In the genomic region with DNA sequence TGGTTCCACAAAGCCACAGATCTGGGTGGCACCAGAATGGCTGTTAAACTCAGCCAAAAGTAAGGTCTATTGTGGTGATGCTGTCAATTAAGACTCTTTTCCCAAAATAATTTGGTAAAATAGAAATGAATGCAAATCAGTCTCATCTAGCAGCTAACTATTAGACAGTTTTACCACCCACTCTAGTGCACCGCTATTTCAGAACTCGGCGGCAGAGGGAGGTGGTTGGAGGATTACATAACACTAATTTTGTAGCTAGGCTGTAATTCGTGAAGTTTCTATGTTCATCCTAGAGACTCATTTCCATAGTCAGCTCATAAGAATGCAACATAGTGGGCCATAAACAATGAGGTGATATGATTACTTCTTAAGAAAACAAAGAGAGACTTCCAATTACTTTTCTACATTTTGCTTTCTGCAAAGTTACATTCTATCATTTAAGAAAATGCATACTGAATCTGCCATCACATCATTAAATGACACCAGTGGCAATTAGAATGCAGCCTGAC, we compare ENCODE assay signal across 19 cellular contexts.
DNase-seq lines count a peak whose midpoint lies in the region; ATAC-seq and TF ChIP-seq lines count a peak whose summit lies in the region.
"Had no signal": no experiment of that assay in that cellular context is flagged by ENCODE, and none has a peak within 500 bp of the region (broad histone marks: within the 10 kb centered on the region; RNA-seq: fewer than 3 reads in every experiment).

No MANE protein-coding gene starts in this region.

- H3K27me3 Mint-ChIP-seq in natural killer cell (ENCODE audit: low read depth in 2 of 2), result no peaks in the 10 kb centered on the region
- H3K27me3 Mint-ChIP-seq: IgD-negative memory B cell had no signal

- no peaks in the 10 kb centered on the region for H3K36me3 Mint-ChIP-seq in natural killer cell
- H3K36me3 Mint-ChIP-seq: CD8-positive, alpha-beta T cell; IgD-negative memory B cell had no signal

- H3K4me1 ChIP-seq in right atrium auricular region, result no peaks in the 10 kb centered on the region
- H3K4me1 ChIP-seq: A549, BLaER1, HAP-1 had no signal

- TF ChIP-seq CTCF in natural killer cell (IDR thresholded peaks at IDR 0.05) (no peak), right atrium auricular region (IDR thresholded peaks at IDR 0.05) (no peak)

- no peak overlapping the region for H3K4me3 Mint-ChIP-seq in natural killer cell
- H3K4me3 Mint-ChIP-seq: CD8-positive, alpha-beta T cell; IgD-negative memory B cell had no signal

- no peaks in the 10 kb centered on the region for H3K4me1 Mint-ChIP-seq in natural killer cell
- H3K4me1 Mint-ChIP-seq: IgD-negative memory B cell had no signal

- peak overlapping the region; percentile 56 for H3K27ac ChIP-seq in angular gyrus (ENCODE audit: low read depth, low read length)
- H3K27ac ChIP-seq in temporal lobe (ENCODE audit: low read depth, low read length), result peak overlapping the region; percentile 54
- H3K27ac ChIP-seq in right atrium auricular region, result no peak overlapping the region
- H3K27ac ChIP-seq: 22Rv1, A549, BLaER1, HL-60 had no signal

- H3K27me3 ChIP-seq in right atrium auricular region, result no peaks in the 10 kb centered on the region
- H3K27me3 ChIP-seq: BLaER1 had no signal

- ATAC-seq in natural killer cell (no peak), HG03565 (IDR thresholded peaks at IDR 0.05; ENCODE audit: unreplicated experiment) (no peak)
- ATAC-seq: A549; CD8-positive, alpha-beta T cell had no signal

- no peak overlapping the region for H3K4me3 ChIP-seq in right atrium auricular region
- H3K4me3 ChIP-seq: A549, BLaER1, HAP-1 had no signal

- peaks cover 0 to 8% of the 10 kb centered on the region in 2 donors for H3K9me3 ChIP-seq in right atrium auricular region
- H3K9me3 ChIP-seq: A549, HAP-1 had no signal

- intact Hi-C loops in natural killer cell (cut with micrococcal nuclease), result no loop called here

- H3K36me3 ChIP-seq in right atrium auricular region, result no peaks in the 10 kb centered on the region
- H3K36me3 ChIP-seq: BLaER1, HAP-1 had no signal

- peaks cover 18 to 20% of the 10 kb centered on the region in 2 donors for H3K9me3 Mint-ChIP-seq in natural killer cell

- H3K27ac Mint-ChIP-seq in natural killer cell, result no peak overlapping the region
- H3K27ac Mint-ChIP-seq: CD8-positive, alpha-beta T cell; IgD-negative memory B cell had no signal

- peak; percentile 52 for DNase-seq in Ammon's horn (ENCODE audit: low spot score)
- peak; percentile 9 for DNase-seq in fibroblast of peridontal ligament (ENCODE audit: extremely low read depth)
- no peak for DNase-seq in natural killer cell
- DNase-seq in right atrium auricular region (ENCODE audit: low spot score), result no peak
- DNase-seq: AML-193; Calu3; CD8-positive, alpha-beta T cell; DND-41; EL; KBM-7 had no signal

Comparison
In these comparisons a context has a peak if more than half of its experiments do, and no peak if none do; other contexts are left out.
1. DNase-seq: peak in Ammon's horn (single experiment) and fibroblast of peridontal ligament (single experiment); none in natural killer cell (single experiment) and right atrium auricular region (single experiment).
2. H3K27ac ChIP-seq: peak in angular gyrus (single experiment) and temporal lobe (single experiment); none in right atrium auricular region (0 of 2).